ENCODE assay signal across 5 cellular contexts in the genomic region with DNA sequence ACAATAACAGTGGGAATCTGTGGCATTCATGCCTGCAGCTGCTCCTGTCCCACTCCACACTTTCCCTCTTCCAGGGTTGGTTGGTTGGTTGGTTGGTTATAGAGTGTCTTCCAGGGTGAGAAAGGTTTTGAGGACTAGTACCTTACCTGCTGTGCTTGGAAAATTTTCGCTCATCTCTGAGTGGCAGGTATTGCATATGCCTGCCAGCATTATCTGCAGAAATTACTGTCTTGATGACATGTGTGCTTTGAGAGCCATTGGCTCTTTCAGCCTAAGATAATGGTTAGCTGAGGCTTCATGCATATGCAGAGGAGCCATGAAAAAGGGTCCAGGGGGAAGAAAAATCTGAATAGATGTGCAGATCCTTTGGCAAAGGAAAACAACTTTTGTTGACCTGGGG.
"Had no signal": no experiment of that assay in that cellular context is flagged by ENCODE, and none has a peak within 500 bp of the region (broad histone marks: within the 10 kb centered on the region; RNA-seq: fewer than 3 reads in every experiment).

No MANE protein-coding gene starts in this region.

- ATAC-seq: GM23338 had no signal

- H2AFZ ChIP-seq: GM23338 had no signal

- H3K9ac ChIP-seq: KMS-11 had no signal

- DNase-seq: H9, HCEC 1CT, KBM-7 had no signal

- H3K4me3 ChIP-seq: GM23338 had no signal

- H3K27ac ChIP-seq: KMS-11 had no signal

- H3K4me2 ChIP-seq: GM23338, KMS-11 had no signal
